Comparison of ENCODE assay signal across 14 cellular contexts in the genomic region with DNA sequence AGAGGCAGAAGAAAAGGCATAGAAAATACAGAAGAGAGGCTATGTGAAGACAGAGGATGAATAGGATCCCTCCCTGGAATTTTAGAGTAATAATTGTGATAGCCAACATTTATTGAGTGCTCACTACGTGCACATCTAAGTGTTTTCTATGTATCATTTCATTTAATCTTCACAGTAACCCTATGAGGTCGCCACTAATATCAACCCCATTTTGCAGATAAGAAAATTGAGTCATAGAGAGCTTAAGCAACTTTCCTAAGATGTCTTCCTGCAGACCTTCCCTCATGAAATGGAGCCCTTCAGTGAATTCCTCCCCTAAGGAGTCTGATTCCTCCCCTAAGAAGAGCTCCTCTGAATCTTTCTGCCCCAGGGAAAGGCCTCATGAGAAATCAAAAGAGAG. TPM values are rescaled to one million over a fixed set of nuclear protein-coding genes. Genes with fewer than 3 reads are reported as not detected.
A peak's percentile ranks its signal among the peaks of the same experiment; 100 is the strongest.
DNase-seq lines count a peak whose midpoint lies in the region; ATAC-seq lines count a peak whose summit lies in the region.
"Had no signal": no experiment of that assay in that cellular context is flagged by ENCODE, and none has a peak within 500 bp of the region (broad histone marks: within the 10 kb centered on the region; RNA-seq: fewer than 3 reads in every experiment).

No MANE protein-coding gene starts in this region.

- POLR2A ChIA-PET in naive thymus-derived CD4-positive, alpha-beta T cell (lab: Charles Lee), result no interaction called here
- POLR2A ChIA-PET in CD8-positive, alpha-beta memory T cell (lab: Charles Lee), result no interaction called here

- H3K9me3 ChIP-seq in naive thymus-derived CD4-positive, alpha-beta T cell (ENCODE audit: control insufficient read depth in 2 of 3, low read length in 3 of 3), result no peaks in the 10 kb centered on the region
- H3K9me3 ChIP-seq in CD8-positive, alpha-beta memory T cell (ENCODE audit: low read length), result no peaks in the 10 kb centered on the region
- H3K9me3 ChIP-seq: Caco-2 had no signal

- no peaks in the 10 kb centered on the region for H3K27me3 ChIP-seq in naive thymus-derived CD4-positive, alpha-beta T cell (ENCODE audit: control insufficient read depth in 2 of 2, insufficient read depth in 2 of 2, low read length in 2 of 2)
- H3K27me3 ChIP-seq in CD8-positive, alpha-beta memory T cell (ENCODE audit: insufficient read depth, low read length, poor library complexity, severe bottlenecking), result no peaks in the 10 kb centered on the region

- H3K36me3 ChIP-seq in naive thymus-derived CD4-positive, alpha-beta T cell (ENCODE audit: control insufficient read depth in 2 of 3, insufficient read depth in 3 of 3, low read length in 3 of 3), result peaks cover 0 to 20% (median 0%) of the 10 kb centered on the region in 3 experiments
- no peaks in the 10 kb centered on the region for H3K36me3 ChIP-seq in CD8-positive, alpha-beta memory T cell (ENCODE audit: insufficient read depth, low read length)

- H3K4me1 Mint-ChIP-seq in stimulated activated naive CD8-positive, alpha-beta T cell treated with anti-CD3 and anti-CD28 coated beads, Interleukin-15, amount 100 ng/mL, for 72 hours, result no peaks in the 10 kb centered on the region
- peaks cover 0 to 37% (median 0%) of the 10 kb centered on the region in 7 donors for H3K4me1 Mint-ChIP-seq in naive thymus-derived CD4-positive, alpha-beta T cell
- H3K4me1 Mint-ChIP-seq in CD8-positive, alpha-beta memory T cell, result no peaks in the 10 kb centered on the region
- H3K4me1 Mint-ChIP-seq: B cell had no signal

- DNase-seq in stimulated activated naive CD8-positive, alpha-beta T cell treated with anti-CD3 and anti-CD28 coated beads, Interleukin-15, amount 100 ng/mL, for 72 hours, result no peak
- DNase-seq in stimulated activated naive CD8-positive, alpha-beta T cell treated with anti-CD3 and anti-CD28 coated beads, Interleukin-15, Interleukin-2, amounts not matched to agents 100 U/mL and 50 U/mL, for 24 hours, result no peak
- peak; percentile 11 for DNase-seq in amniotic epithelial cell (ENCODE audit: low read depth)
- DNase-seq in naive thymus-derived CD4-positive, alpha-beta T cell, result no peak
- no peak for DNase-seq in NCI-H524 (lab: John Stamatoyannopoulos, UW)
- DNase-seq in CD8-positive, alpha-beta memory T cell, result no peak
- DNase-seq: C1 segment of cervical spinal cord; Caco-2; CD4-positive, alpha-beta memory T cell; DND-41; GDM1 had no signal

- peak overlapping the region; percentile 22 to 41 for H3K27ac Mint-ChIP-seq in stimulated activated naive CD8-positive, alpha-beta T cell treated with anti-CD3 and anti-CD28 coated beads, Interleukin-15, amount 100 ng/mL, for 72 hours
- H3K27ac Mint-ChIP-seq in naive thymus-derived CD4-positive, alpha-beta T cell, result peak overlapping the region in 5 of 9 donors; percentile 3 to 27 (median 9)
- peak overlapping the region in 2 of 8 donors; percentile 5 to 43 for H3K27ac Mint-ChIP-seq in CD8-positive, alpha-beta memory T cell
- H3K27ac Mint-ChIP-seq: B cell had no signal

- no peak overlapping the region for H3K27ac ChIP-seq in naive thymus-derived CD4-positive, alpha-beta T cell (ENCODE audit: low read depth, low read length)
- H3K27ac ChIP-seq in CD8-positive, alpha-beta memory T cell (ENCODE audit: low read depth, low read length), result no peak overlapping the region

- no peaks in the 10 kb centered on the region for H3K4me1 ChIP-seq in naive thymus-derived CD4-positive, alpha-beta T cell (ENCODE audit: control insufficient read depth in 2 of 2, insufficient read depth in 2 of 2, low read length in 2 of 2)
- no peaks in the 10 kb centered on the region for H3K4me1 ChIP-seq in CD8-positive, alpha-beta memory T cell (ENCODE audit: insufficient read depth, low read length)
- H3K4me1 ChIP-seq: Caco-2 had no signal

- no peaks in the 10 kb centered on the region for H3K27me3 Mint-ChIP-seq in stimulated activated naive CD8-positive, alpha-beta T cell treated with anti-CD3 and anti-CD28 coated beads, Interleukin-15, amount 100 ng/mL, for 72 hours
- no peaks in the 10 kb centered on the region for H3K27me3 Mint-ChIP-seq in naive thymus-derived CD4-positive, alpha-beta T cell
- H3K27me3 Mint-ChIP-seq in CD8-positive, alpha-beta memory T cell, result peaks cover 0 to 4% of the 10 kb centered on the region in 2 donors
- H3K27me3 Mint-ChIP-seq: B cell; CD4-positive, alpha-beta memory T cell; IgD-negative memory B cell had no signal

- ATAC-seq in stimulated activated naive CD8-positive, alpha-beta T cell treated with anti-CD3 and anti-CD28 coated beads, Interleukin-15, amount 100 ng/mL, for 72 hours, result no peak
- no peak for ATAC-seq in stimulated activated naive CD8-positive, alpha-beta T cell treated with anti-CD3 and anti-CD28 coated beads, Interleukin-15, Interleukin-2, amounts not matched to agents 100 U/mL and 50 U/mL, for 24 hours
- ATAC-seq in naive thymus-derived CD4-positive, alpha-beta T cell, result no peak
- ATAC-seq in GM19023 (IDR thresholded peaks at IDR 0.05; ENCODE audit: unreplicated experiment), result no peak

- H3K4me3 ChIP-seq in naive thymus-derived CD4-positive, alpha-beta T cell (ENCODE audit: low read length), result no peak overlapping the region
- no peak overlapping the region for H3K4me3 ChIP-seq in CD8-positive, alpha-beta memory T cell (ENCODE audit: low read length)

- intact Hi-C loops in naive thymus-derived CD4-positive, alpha-beta T cell (cut with micrococcal nuclease), result no loop called here

- no peak overlapping the region for H3K4me3 Mint-ChIP-seq in stimulated activated naive CD8-positive, alpha-beta T cell treated with anti-CD3 and anti-CD28 coated beads, Interleukin-15, amount 100 ng/mL, for 72 hours
- H3K4me3 Mint-ChIP-seq in naive thymus-derived CD4-positive, alpha-beta T cell, result no peak overlapping the region
- no peak overlapping the region for H3K4me3 Mint-ChIP-seq in CD8-positive, alpha-beta memory T cell
- H3K4me3 Mint-ChIP-seq: B cell; CD4-positive, alpha-beta memory T cell; IgD-negative memory B cell had no signal

- no peaks in the 10 kb centered on the region for H3K9me3 Mint-ChIP-seq in stimulated activated naive CD8-positive, alpha-beta T cell treated with anti-CD3 and anti-CD28 coated beads, Interleukin-15, amount 100 ng/mL, for 72 hours
- no peaks in the 10 kb centered on the region for H3K9me3 Mint-ChIP-seq in naive thymus-derived CD4-positive, alpha-beta T cell
- H3K9me3 Mint-ChIP-seq in CD8-positive, alpha-beta memory T cell, result no peaks in the 10 kb centered on the region
- H3K9me3 Mint-ChIP-seq: CD4-positive, alpha-beta memory T cell; IgD-negative memory B cell had no signal

- H3K36me3 Mint-ChIP-seq in naive thymus-derived CD4-positive, alpha-beta T cell, result peaks cover 6 to 39% (median 23%) of the 10 kb centered on the region in 5 donors
- peaks cover 0 to 41% (median 7%) of the 10 kb centered on the region in 3 donors for H3K36me3 Mint-ChIP-seq in CD8-positive, alpha-beta memory T cell

- CTCF ChIA-PET in naive thymus-derived CD4-positive, alpha-beta T cell (lab: Charles Lee), result no interaction called here
- CTCF ChIA-PET in CD8-positive, alpha-beta memory T cell (lab: Charles Lee), result interaction anchor here (1.2 kb wide), 1 partner anchor 34 kb away, joined by 3 read pairs; no protein-coding TSS in a partner anchor

RNA-seq across cellular contexts. Expression of gene RRP8, which starts 38.1 kb away (rescaled TPM):
- total RNA-seq in naive thymus-derived CD4-positive, alpha-beta T cell, result 10 to 100 TPM; 21.4 to 37.9 (median 27.9) TPM
- polyA plus RNA-seq in naive thymus-derived CD4-positive, alpha-beta T cell, result 10 to 100 TPM; 17.2 to 29.1 TPM
- total RNA-seq in CD8-positive, alpha-beta memory T cell, result 10 to 100 TPM; 42.0 to 44.7 TPM
- 21.1 TPM for polyA plus RNA-seq in CD8-positive, alpha-beta memory T cell

RNA-seq across cellular contexts. Expression of gene ILK, which starts 38.2 kb away (rescaled TPM):
- 100 to 1,000 TPM in 1 of 5 experiments, 10 to 100 TPM in 4; 34.4 to 165 (median 89.6) TPM for total RNA-seq in naive thymus-derived CD4-positive, alpha-beta T cell
- 10 to 100 TPM; 67.8 to 79.7 TPM for polyA plus RNA-seq in naive thymus-derived CD4-positive, alpha-beta T cell
- total RNA-seq in CD8-positive, alpha-beta memory T cell, result 10 to 100 TPM; 90.1 to 92.6 TPM
- 111 TPM for polyA plus RNA-seq in CD8-positive, alpha-beta memory T cell

RNA-seq across cellular contexts. Expression of gene TAF10, which starts 46.7 kb away (rescaled TPM):
- 100 to 1,000 TPM; 116 to 135 (median 128) TPM for total RNA-seq in naive thymus-derived CD4-positive, alpha-beta T cell
- 100 to 1,000 TPM; 210 to 247 TPM for polyA plus RNA-seq in naive thymus-derived CD4-positive, alpha-beta T cell
- 100 to 1,000 TPM; 173 to 175 TPM for total RNA-seq in CD8-positive, alpha-beta memory T cell
- polyA plus RNA-seq in CD8-positive, alpha-beta memory T cell, result 336 TPM

RNA-seq across cellular contexts. Expression of gene TPP1, which starts 53.9 kb away (rescaled TPM):
- 100 to 1,000 TPM in 3 of 5 experiments, 10 to 100 TPM in 2; 49.9 to 160 (median 134) TPM for total RNA-seq in naive thymus-derived CD4-positive, alpha-beta T cell
- 100 to 1,000 TPM in 1 of 2 donors, 10 to 100 TPM in 1; 91.6 to 116 TPM for polyA plus RNA-seq in naive thymus-derived CD4-positive, alpha-beta T cell
- total RNA-seq in CD8-positive, alpha-beta memory T cell, result 10 to 100 TPM; 57.2 to 61.6 TPM
- 165 TPM for polyA plus RNA-seq in CD8-positive, alpha-beta memory T cell
